11 cellular contexts compared by ENCODE assay signal in genomic region chr10:6578221-6579192, GRCh38. TPM values are rescaled to one million over a fixed set of nuclear protein-coding genes. Genes with fewer than 3 reads are reported as not detected.
DNase-seq lines count a peak whose midpoint lies in the region; ATAC-seq lines count a peak whose summit lies in the region.
"Had no signal": no experiment of that assay in that cellular context is flagged by ENCODE, and none has a peak within 500 bp of the region (broad histone marks: within the 10 kb centered on the region; RNA-seq: fewer than 3 reads in every experiment).

No MANE protein-coding gene starts in this region.

- H3K9me3 ChIP-seq in BLaER1 (no peaks in the 10 kb centered on the region), KOPT-K1 (ENCODE audit: insufficient read depth, low read length, poor library complexity, severe bottlenecking) (no peaks in the 10 kb centered on the region), mucosa of stomach (ENCODE audit: control insufficient read depth, low read length) (no peaks in the 10 kb centered on the region)
- H3K9me3 ChIP-seq: SJCRH30 had no signal

- peaks cover 15% of the 10 kb centered on the region; the same call in 1 of the 2 replicates for H4K20me1 ChIP-seq in BLaER1

- H3K4me1 ChIP-seq in BLaER1 (peaks cover 76% of the 10 kb centered on the region), mucosa of stomach (ENCODE audit: control insufficient read depth, insufficient read depth, low read length) (no peaks in the 10 kb centered on the region)
- H3K4me1 ChIP-seq: SJCRH30 had no signal

- POLR2A ChIA-PET in activated naive CD8-positive, alpha-beta T cell treated with anti-CD3 and anti-CD28 coated beads, Interleukin-2, amount 10 ng/mL, durations not matched to agents 7 days and 5 days (lab: Charles Lee) = interaction anchor here (0.6 to 9.2 kb wide), 19 partner anchors 9 to 230 kb away, joined by 3 to 382 read pairs (median 5); no protein-coding TSS in a partner anchor

- peak overlapping the region; percentile 94 for H3K27ac Mint-ChIP-seq in activated naive CD8-positive, alpha-beta T cell treated with anti-CD3 and anti-CD28 coated beads, Interleukin-2, amount 10 ng/mL, durations not matched to agents 7 days and 5 days

- H3K27me3 ChIP-seq in BLaER1 = no peaks in the 10 kb centered on the region
- H3K27me3 ChIP-seq in mucosa of stomach (ENCODE audit: control insufficient read depth, insufficient read depth, low read length) = peaks cover 16% of the 10 kb centered on the region
- H3K27me3 ChIP-seq: SJCRH30 had no signal

- H3K36me3 ChIP-seq in BLaER1 = peaks cover 15% of the 10 kb centered on the region
- H3K36me3 ChIP-seq in KOPT-K1 (ENCODE audit: insufficient read depth, low read length) = peaks cover 10% of the 10 kb centered on the region; the same call in 1 of the 2 replicates
- H3K36me3 ChIP-seq in mucosa of stomach (ENCODE audit: control insufficient read depth, insufficient read depth, low read length) = no peaks in the 10 kb centered on the region
- H3K36me3 ChIP-seq: SJCRH30 had no signal

- H3K9ac ChIP-seq in BLaER1 (0 out of 2 replicates have a peak overlapping the region, but pooled peaks have one; percentile 13), mucosa of stomach (ENCODE audit: low read length) (peak overlapping the region; percentile 65)

- peak overlapping the region; percentile 79 for H3K4me3 ChIP-seq in BLaER1
- no peak overlapping the region for H3K4me3 ChIP-seq in mucosa of stomach (ENCODE audit: low read length)
- H3K4me3 ChIP-seq: SJCRH30 had no signal

- H3K27me3 Mint-ChIP-seq in activated naive CD8-positive, alpha-beta T cell treated with anti-CD3 and anti-CD28 coated beads, Interleukin-2, amount 10 ng/mL, durations not matched to agents 7 days and 5 days = no peaks in the 10 kb centered on the region

- H3K36me3 Mint-ChIP-seq in activated naive CD8-positive, alpha-beta T cell treated with anti-CD3 and anti-CD28 coated beads, Interleukin-2, amount 10 ng/mL, durations not matched to agents 7 days and 5 days = peaks cover 30% of the 10 kb centered on the region

- no peak for DNase-seq in activated naive CD8-positive, alpha-beta T cell treated with anti-CD3 and anti-CD28 coated beads, Interleukin-2, amount 10 ng/mL, durations not matched to agents 7 days and 5 days
- DNase-seq in NCI-H524 treated with DMSO at 0.1 percent for 48 hours (lab: John Stamatoyannopoulos, UW) (no peak), NCI-H2196 treated with DMSO at 0.1 percent for 48 hours (lab: John Stamatoyannopoulos, UW; ENCODE audit: unreplicated experiment) (no peak), NCI-H748 (lab: John Stamatoyannopoulos, UW; ENCODE audit: unreplicated experiment) (no peak)
- DNase-seq in activated CD4-positive, CD25-positive, alpha-beta regulatory T cell (lab: John Stamatoyannopoulos, UW) = no peak
- DNase-seq: left ventricle myocardium superior, NCI-H2029, SJCRH30 had no signal

- H3K4me2 ChIP-seq in BLaER1 = peak overlapping the region; percentile 80

- H3K4me3 Mint-ChIP-seq in activated naive CD8-positive, alpha-beta T cell treated with anti-CD3 and anti-CD28 coated beads, Interleukin-2, amount 10 ng/mL, durations not matched to agents 7 days and 5 days = peak overlapping the region; percentile 95

- peaks cover 55% of the 10 kb centered on the region for H3K4me1 Mint-ChIP-seq in activated naive CD8-positive, alpha-beta T cell treated with anti-CD3 and anti-CD28 coated beads, Interleukin-2, amount 10 ng/mL, durations not matched to agents 7 days and 5 days

- H3K27ac ChIP-seq in BLaER1 (no peak overlapping the region), KOPT-K1 (ENCODE audit: low read depth, low read length, poor library complexity, severe bottlenecking) (peak overlapping the region; percentile 99)
- H3K27ac ChIP-seq: SJCRH30 had no signal

- H3K9me3 Mint-ChIP-seq in activated naive CD8-positive, alpha-beta T cell treated with anti-CD3 and anti-CD28 coated beads, Interleukin-2, amount 10 ng/mL, durations not matched to agents 7 days and 5 days = no peaks in the 10 kb centered on the region

- ATAC-seq in activated naive CD8-positive, alpha-beta T cell treated with anti-CD3 and anti-CD28 coated beads, Interleukin-2, amount 10 ng/mL, durations not matched to agents 7 days and 5 days (ENCODE audit: low read depth) = peak; percentile 16
- ATAC-seq: left ventricle myocardium superior had no signal

RNA-seq across cellular contexts. Expression of gene PRKCQ, which starts 1.6 kb away (rescaled TPM):
- total RNA-seq in activated naive CD8-positive, alpha-beta T cell treated with anti-CD3 and anti-CD28 coated beads, Interleukin-2, amount 10 ng/mL, durations not matched to agents 7 days and 5 days = 10 to 100 TPM; 61.2 to 61.8 TPM
